Comparison of ENCODE assay signal across 10 cellular contexts in genomic region chr2:231222318-231223000, GRCh38. TPM values are rescaled to one million over a fixed set of nuclear protein-coding genes. Genes with fewer than 3 reads are reported as not detected.
DNase-seq lines count a peak whose midpoint lies in the region; ATAC-seq and TF ChIP-seq lines count a peak whose summit lies in the region.
"Had no signal": no experiment of that assay in that cellular context is flagged by ENCODE, and none has a peak within 500 bp of the region (broad histone marks: within the 10 kb centered on the region; RNA-seq: fewer than 3 reads in every experiment).

No MANE protein-coding gene starts in this region.

- H3K56ac ChIP-seq in IMR-90 (ENCODE audit: extremely low read depth, insufficient read depth, low read length): peak overlapping the region; percentile 48

- peak overlapping the region; percentile 80 for H3K4ac ChIP-seq in IMR-90 (ENCODE audit: low read depth, low read length)

- ATAC-seq in GM21390 (IDR thresholded peaks at IDR 0.05; ENCODE audit: unreplicated experiment): peak; percentile 67
- peak; percentile 76 for ATAC-seq in IMR-90 (ENCODE audit: low read depth)
- no peak for ATAC-seq in stimulated activated naive CD8-positive, alpha-beta T cell treated with anti-CD3 and anti-CD28 coated beads, Interleukin-15, Interleukin-2, amounts not matched to agents 100 U/mL and 50 U/mL, for 24 hours

- peak overlapping the region; percentile 64; the same call in 1 of the 2 replicates for H3K23ac ChIP-seq in IMR-90 (ENCODE audit: low read depth, low read length)

- CTCF ChIA-PET in IMR-90 (lab: Yijun Ruan, JAX): interaction anchor here (0.6 to 1.0 kb wide), 2 partner anchors 75 to 116 kb away, joined by 3 read pairs; no protein-coding TSS in a partner anchor

- no peak for TF ChIP-seq RAD21 in IMR-90 (IDR thresholded peaks at IDR 0.05; ENCODE audit: low read length)

- no peak overlapping the region for H2AFZ ChIP-seq in IMR-90 (replicated peaks; ENCODE audit: low read length, poor library complexity)

- peaks cover 9% of the 10 kb centered on the region for H3K9me1 ChIP-seq in IMR-90 (ENCODE audit: insufficient read depth, low read length)

- H4K91ac ChIP-seq in IMR-90 (ENCODE audit: insufficient read depth, low read depth, low read length): peak overlapping the region; percentile 82

- H3K36me3 ChIP-seq in IMR-90 (ENCODE audit: control insufficient read depth, insufficient read depth, low read length): peaks cover 22% of the 10 kb centered on the region

- peak overlapping the region; percentile 99 for H2BK5ac ChIP-seq in IMR-90 (ENCODE audit: low read depth, low read length, poor library complexity, severe bottlenecking)

- peak overlapping the region; percentile 13; the same call in 1 of the 2 replicates for H3K9ac ChIP-seq in IMR-90 (ENCODE audit: low read depth, low read length)

- intact Hi-C loops in IMR-90 (cut with micrococcal nuclease): loop anchor here (2.0 kb wide), 3 partner anchors 24 to 118 kb away; partner anchors contain the start of gene ARMC9

- peaks cover 16% of the 10 kb centered on the region for H3K4me1 ChIP-seq in IMR-90 (ENCODE audit: control insufficient read depth, insufficient read depth, low read length)
- H3K4me1 ChIP-seq: Caco-2 had no signal

- dilution Hi-C loops in IMR-90 (cut with HindIII; ENCODE audit: low sequenced_read_pairs, unreplicated experiment): no loop called here

- peak overlapping the region; percentile 83; the same call in 1 of the 2 replicates for H3K14ac ChIP-seq in IMR-90 (replicated peaks; ENCODE audit: low read depth, low read length)

- 0 out of 3 replicates have a peak overlapping the region, but pooled peaks have one; percentile 32 for H2BK15ac ChIP-seq in IMR-90 (ENCODE audit: low read depth, low read length)

- DNase-seq in COLO829 (ENCODE audit: low spot score) (peak; percentile 88), IMR-90 (peak; percentile 88), kidney tubule cell (ENCODE audit: low spot score) (peak; percentile 4), NCI-H1048 (lab: John Stamatoyannopoulos, UW) (no peak), SIG-M5 treated with dmso at 0.1 percent for 504 hours (lab: John Stamatoyannopoulos, UW; ENCODE audit: unreplicated experiment) (no peak), RKO (ENCODE audit: low spot score) (no peak)
- no peak for DNase-seq in stimulated activated naive CD8-positive, alpha-beta T cell treated with anti-CD3 and anti-CD28 coated beads, Interleukin-15, Interleukin-2, amounts not matched to agents 100 U/mL and 50 U/mL, for 24 hours
- DNase-seq: Caco-2, NCI-H1092 had no signal

- no peak for TF ChIP-seq POLR2A in IMR-90 (IDR thresholded peaks at IDR 0.05; ENCODE audit: low read depth, low read length)

- H3K27me3 ChIP-seq in IMR-90 (ENCODE audit: control insufficient read depth, insufficient read depth, low read length): no peaks in the 10 kb centered on the region

- H2BK20ac ChIP-seq in IMR-90 (ENCODE audit: low read depth, low read length): peak overlapping the region; percentile 84

- H4K8ac ChIP-seq in IMR-90 (ENCODE audit: low read depth in 2 of 2, low read length in 2 of 2): peak overlapping the region; percentile 54 to 86; a peak in 2 of 4 replicates

- peak overlapping the region; percentile 18; the same call in 1 of the 2 replicates for H3K4me2 ChIP-seq in IMR-90 (ENCODE audit: low read depth, low read length)

- peak overlapping the region; percentile 89; the same call in 1 of the 2 replicates for H3K27ac ChIP-seq in IMR-90 (ENCODE audit: insufficient read depth, low read length)

- in situ Hi-C loops in IMR-90 (cut with MboI; ENCODE audit: low sequenced_read_pairs): no loop called here

- POLR2A ChIA-PET in IMR-90 (lab: Charles Lee; ENCODE audit: unreplicated experiment): interaction anchor here (1.1 kb wide), 1 partner anchor 21 kb away, joined by 7 read pairs; no protein-coding TSS in a partner anchor

- H3K18ac ChIP-seq in IMR-90 (ENCODE audit: low read depth, low read length): peak overlapping the region; percentile 99

- H3K79me1 ChIP-seq in IMR-90 (ENCODE audit: low read depth in 1 of 2, low read length in 2 of 2): peaks cover 0 to 13% of the 10 kb centered on the region in 2 experiments; a peak in 2 of 4 replicates

- no peak overlapping the region for H2AK9ac ChIP-seq in IMR-90 (replicated peaks; ENCODE audit: low read depth, low read length, poor library complexity)

- no peak overlapping the region for H3K4me3 ChIP-seq in IMR-90 (ENCODE audit: insufficient read depth, low read depth, low read length)

- BruUV-seq in IMR-90 (replicated peaks; lab: Mats Ljungman, UMichigan): no TSS peak

- peak overlapping the region; percentile 92 for H2BK120ac ChIP-seq in IMR-90 (ENCODE audit: low read depth, low read length)

- H4K20me1 ChIP-seq in IMR-90 (ENCODE audit: insufficient read depth, low read length): no peaks in the 10 kb centered on the region

- no peak for TF ChIP-seq CTCF in IMR-90 (conservative IDR thresholded peaks at IDR 0.05; ENCODE audit: low read depth, low read length)

- peaks cover 2% of the 10 kb centered on the region; the same call in 1 of the 2 replicates for H3K9me3 ChIP-seq in IMR-90 (ENCODE audit: control insufficient read depth, insufficient read depth, low read length)
- H3K9me3 ChIP-seq: Caco-2 had no signal

- peak overlapping the region; percentile 98; the same call in 1 of the 2 replicates for H4K5ac ChIP-seq in IMR-90 (ENCODE audit: low read depth, low read length)

- H2AK5ac ChIP-seq in IMR-90 (ENCODE audit: low read depth, low read length): no peak overlapping the region; the same call in 1 of the 2 replicates

- no CpG with 5 or more reads among the region's 7 CpGs for WGBS in IMR-90 (ENCODE audit: extremely low coverage in 2 of 2, insufficient read length in 1 of 2), 2 experiments

TF ChIP-seq in IMR-90, 13 proteins besides CTCF, POLR2A, EP300 and RAD21:
- TF ChIP-seq USF2 (IDR thresholded peaks at IDR 0.05; ENCODE audit: low read depth, low read length) (peak; percentile 28; the same call in 1 of the 2 replicates), BHLHE40 (IDR thresholded peaks at IDR 0.05; ENCODE audit: low read depth, low read length) (no peak)

RNA-seq across cellular contexts. Expression of gene ARMC9, which starts 24.0 kb away (rescaled TPM):
- total RNA-seq in IMR-90 (2012; rRNA removed): 39.4 and 46.6 TPM in 2 replicates
- 33.6 and 36.0 TPM in 2 replicates for polyA plus RNA-seq in IMR-90 (2012; rRNA removed)
- polyA plus RNA-seq in IMR-90 (2012; cell fraction: cytosol; rRNA removed): 29.9 and 42.2 TPM in 2 replicates
- polyA plus RNA-seq in IMR-90 (2012; cell fraction: nucleus; rRNA removed; ENCODE audit: low replicate concordance): 46.6 and 56.9 TPM in 2 replicates

Comparison
In these comparisons a context has a peak if more than half of its experiments do, and no peak if none do; other contexts are left out.
1. DNase-seq: peak in COLO829 (single experiment), IMR-90 (single experiment) and kidney tubule cell (single experiment); none in NCI-H1048 (single experiment), SIG-M5 treated with dmso at 0.1 percent for 504 hours (single experiment), RKO (single experiment) and stimulated activated naive CD8-positive, alpha-beta T cell treated with anti-CD3 and anti-CD28 coated beads, Interleukin-15, Interleukin-2, amounts not matched to agents 100 U/mL and 50 U/mL, for 24 hours (single experiment).